ENCODE assay signal across 8 cellular contexts in the genomic region with DNA sequence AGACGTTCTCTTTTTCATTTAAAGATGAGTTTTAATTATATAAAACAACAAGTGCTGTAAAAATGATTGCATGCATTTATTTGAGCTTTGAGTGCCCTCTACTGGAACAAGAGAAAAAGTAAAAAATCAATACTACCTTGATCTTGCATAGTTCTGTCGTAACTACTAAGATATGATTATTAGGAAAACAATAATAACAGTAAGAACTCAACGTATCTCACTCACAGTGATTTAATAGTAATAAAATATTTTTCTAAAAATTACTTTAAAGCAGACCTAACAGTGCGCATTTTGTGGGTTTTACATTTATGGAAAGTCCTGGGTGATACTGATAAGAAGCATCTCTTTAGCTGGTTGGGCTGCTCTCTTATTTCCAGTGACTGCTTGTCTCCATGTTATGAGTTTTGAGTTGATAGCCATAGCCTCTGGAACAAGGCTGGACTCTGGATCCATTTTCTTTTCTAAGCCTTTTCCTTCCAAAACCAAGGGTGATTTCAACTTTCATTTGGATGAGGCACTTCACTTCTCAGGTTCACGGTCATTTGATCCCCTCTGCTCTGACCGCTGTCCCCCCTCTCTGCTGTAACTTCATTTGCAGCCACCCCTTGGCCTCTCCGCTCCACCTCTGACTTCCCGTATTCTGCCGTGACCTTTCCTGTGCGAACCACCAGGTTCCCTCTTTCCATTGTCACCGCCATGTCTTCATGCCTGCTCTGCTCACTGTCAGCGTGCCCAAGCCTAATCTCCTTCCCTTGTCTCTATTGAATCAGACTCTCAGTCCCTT. TPM values are rescaled to one million over a fixed set of nuclear protein-coding genes. Genes with fewer than 3 reads are reported as not detected.
A peak's percentile ranks its signal among the peaks of the same experiment; 100 is the strongest.
DNase-seq lines count a peak whose midpoint lies in the region; ATAC-seq and TF ChIP-seq lines count a peak whose summit lies in the region.

No MANE protein-coding gene starts in this region.

- H3K27me3 ChIP-seq in foreskin keratinocyte = no peaks in the 10 kb centered on the region

- POLR2A ChIA-PET in OCI-LY7 (lab: Charles Lee) = no interaction called here

- intact Hi-C loops in OCI-LY7 (cut with micrococcal nuclease; ENCODE audit: unreplicated experiment) (loop anchor here (5.0 kb wide), 1 partner anchor 1405 kb away; no protein-coding TSS in a partner anchor), mucosa of descending colon (cut with DNase I, micrococcal nuclease) (no loop called here)

- H3K27ac Mint-ChIP-seq in effector memory CD8-positive, alpha-beta T cell = no peak overlapping the region

- H3K9me2 ChIP-seq in OCI-LY7 (ENCODE audit: insufficient read depth, low read length) = no peaks in the 10 kb centered on the region

- H3K79me2 ChIP-seq in OCI-LY7 (ENCODE audit: insufficient read depth, low read depth, low read length) = no peaks in the 10 kb centered on the region

- peaks cover 9 to 11% of the 10 kb centered on the region in 2 donors for H3K27me3 Mint-ChIP-seq in effector memory CD8-positive, alpha-beta T cell

- H3K9me3 Mint-ChIP-seq in effector memory CD8-positive, alpha-beta T cell = peaks cover 0 to 3% of the 10 kb centered on the region in 2 donors

- ATAC-seq in GM21619 (IDR thresholded peaks at IDR 0.05; ENCODE audit: unreplicated experiment) = peak; percentile 6
- no peak for ATAC-seq in foreskin keratinocyte
- no peak for ATAC-seq in mucosa of descending colon
- no peak for ATAC-seq in GM18907 (IDR thresholded peaks at IDR 0.05; ENCODE audit: unreplicated experiment)
- no peak for ATAC-seq in effector memory CD8-positive, alpha-beta T cell (replicated peaks)

- H3K4me1 ChIP-seq in OCI-LY7 (ENCODE audit: insufficient read depth, low read length, poor library complexity, severe bottlenecking) (no peaks in the 10 kb centered on the region), foreskin keratinocyte (peaks cover 4% of the 10 kb centered on the region), mucosa of descending colon (ENCODE audit: low read depth) (no peaks in the 10 kb centered on the region)

- BruUV-seq in OCI-LY7 (replicated peaks; lab: Mats Ljungman, UMichigan) = no TSS peak

- TF ChIP-seq CTCF in OCI-LY7 (conservative IDR thresholded peaks at IDR 0.05; ENCODE audit: low read length) (peak; percentile 82), foreskin keratinocyte (conservative IDR thresholded peaks at IDR 0.05) (peak; percentile 62), mucosa of descending colon (IDR thresholded peaks at IDR 0.05) (no peak)

- no peaks in the 10 kb centered on the region for H3K36me3 ChIP-seq in OCI-LY7 (ENCODE audit: insufficient read depth, low read length)
- H3K36me3 ChIP-seq in mucosa of descending colon (ENCODE audit: low read depth) = no peaks in the 10 kb centered on the region

- H3K36me3 Mint-ChIP-seq in effector memory CD8-positive, alpha-beta T cell (ENCODE audit: insufficient read depth) = no peaks in the 10 kb centered on the region

- H3K27ac ChIP-seq in OCI-LY7 (ENCODE audit: low read depth, low read length, poor library complexity, severe bottlenecking) = no peak overlapping the region
- no peak overlapping the region for H3K27ac ChIP-seq in foreskin keratinocyte

- DNase-seq in DMS53 (lab: John Stamatoyannopoulos, UW) (peak; percentile 45), OCI-LY7 (ENCODE audit: low spot score) (peak; percentile 6), foreskin keratinocyte (no peak), mucosa of descending colon (no peak), glomerular visceral epithelial cell (ENCODE audit: extremely low spot score) (no peak)
- no peak for DNase-seq in effector memory CD8-positive, alpha-beta T cell

- no peak overlapping the region for H3K4me3 Mint-ChIP-seq in effector memory CD8-positive, alpha-beta T cell

- H3K4me2 ChIP-seq in OCI-LY7 (ENCODE audit: low read length) = no peak overlapping the region

- no peaks in the 10 kb centered on the region for H4K20me1 ChIP-seq in OCI-LY7 (ENCODE audit: insufficient read depth, low read length)

- CTCF ChIA-PET in OCI-LY7 (lab: Charles Lee; ENCODE audit: unreplicated experiment) = no interaction called here

- H3K9me3 ChIP-seq in OCI-LY7 (ENCODE audit: low read length) = no peaks in the 10 kb centered on the region
- H3K9me3 ChIP-seq in mucosa of descending colon = no peaks in the 10 kb centered on the region

- peaks cover 2 to 3% of the 10 kb centered on the region in 2 donors for H3K4me1 Mint-ChIP-seq in effector memory CD8-positive, alpha-beta T cell (ENCODE audit: low read depth in 2 of 2)

- no peak overlapping the region for H2AFZ ChIP-seq in OCI-LY7 (ENCODE audit: low read length)

- no peak overlapping the region for H3K4me3 ChIP-seq in OCI-LY7 (ENCODE audit: low read depth, low read length, poor library complexity, severe bottlenecking)
- no peak overlapping the region for H3K4me3 ChIP-seq in mucosa of descending colon

RNA-seq across cellular contexts. Expression of gene INHBA, which starts 29.6 kb away (rescaled TPM):
- not detected in 2 replicates for total RNA-seq in OCI-LY7 (2014; rRNA removed; shearing (Covaris generic))
- not detected in 2 replicates for total RNA-seq in OCI-LY7 (2022)
- 67.9 and 117 TPM in 2 replicates for total RNA-seq in foreskin keratinocyte
- polyA plus RNA-seq in foreskin keratinocyte = 28.3 and 51.9 TPM in 2 replicates
- total RNA-seq in mucosa of descending colon = 1 to 10 TPM in 1 of 3 donors, under 1 TPM in 2; 0.28 to 1.2 (median 0.35) TPM

Comparison
In these comparisons a context has a peak if more than half of its experiments do, and no peak if none do; other contexts are left out.
1. DNase-seq: peak in DMS53 (single experiment) and OCI-LY7 (single experiment); none in foreskin keratinocyte (0 of 2), mucosa of descending colon (0 of 3), effector memory CD8-positive, alpha-beta T cell (0 of 3) and glomerular visceral epithelial cell (single experiment).
2. RNA of gene INHBA, which starts 29.6 kb away (total RNA-seq): 67.9 to 117 TPM in foreskin keratinocyte; 0.28 to 1.2 TPM in mucosa of descending colon and not detected in OCI-LY7; every median in the first group is over 10 times any median in the second.